10 cellular contexts compared by ENCODE assay signal in the genomic region with DNA sequence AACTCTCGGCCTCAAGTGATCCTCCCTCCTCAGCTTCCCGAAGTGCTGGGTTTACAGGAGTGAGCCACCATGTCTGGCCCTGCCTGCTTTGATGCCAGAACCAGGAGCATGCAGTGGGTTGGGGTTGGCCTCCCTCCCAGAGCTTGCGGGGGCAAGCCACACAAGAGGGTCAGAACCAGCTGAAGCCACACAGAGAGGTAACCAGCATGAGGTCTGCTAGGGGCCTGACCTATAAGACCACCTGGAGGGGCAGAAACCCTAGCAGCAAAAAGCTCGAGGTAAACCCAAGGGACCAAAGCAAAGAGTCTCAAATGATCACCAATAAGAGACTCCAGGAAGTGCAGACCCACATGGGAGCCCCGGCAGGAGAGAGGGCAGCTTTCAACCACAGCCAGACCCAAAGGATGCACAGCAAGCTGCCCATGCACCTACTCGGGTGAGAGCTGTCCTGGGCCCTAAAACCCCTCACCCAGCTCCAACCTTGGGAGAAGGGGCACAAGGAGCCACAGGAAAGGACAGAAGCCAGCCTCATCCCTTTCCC.
DNase-seq lines count a peak whose midpoint lies in the region; ATAC-seq and TF ChIP-seq lines count a peak whose summit lies in the region.
"Had no signal": no experiment of that assay in that cellular context is flagged by ENCODE, and none has a peak within 500 bp of the region (broad histone marks: within the 10 kb centered on the region; RNA-seq: fewer than 3 reads in every experiment).

No MANE protein-coding gene starts in this region.

- TF ChIP-seq CTCF in chondrocyte (IDR thresholded peaks at IDR 0.05) (no peak), osteoblast (IDR thresholded peaks at IDR 0.05; ENCODE audit: extremely low read depth, low read depth, low read length) (no peak)

- H3K79me2 ChIP-seq in ACC112 (ENCODE audit: control insufficient read depth, insufficient read depth, low read length, unreplicated experiment) (no peaks in the 10 kb centered on the region), osteoblast (ENCODE audit: insufficient read depth, low read length) (no peaks in the 10 kb centered on the region), Karpas-422 (ENCODE audit: low read length) (no peaks in the 10 kb centered on the region)

- H3K4me3 ChIP-seq in ACC112 (ENCODE audit: low read depth, low read length) (peak overlapping the region; percentile 1; the same call in 1 of the 2 replicates), MG63 (no peak overlapping the region), osteoblast (ENCODE audit: insufficient read depth, low read length) (no peak overlapping the region), Karpas-422 (ENCODE audit: low read length) (no peak overlapping the region)

- no peaks in the 10 kb centered on the region for H3K36me3 ChIP-seq in ACC112 (ENCODE audit: insufficient read depth, low read length)
- no peaks in the 10 kb centered on the region for H3K36me3 ChIP-seq in MG63
- H3K36me3 ChIP-seq in osteoblast (ENCODE audit: insufficient read depth, low read length): no peaks in the 10 kb centered on the region
- H3K36me3 ChIP-seq in Karpas-422 (ENCODE audit: insufficient read depth, low read length): no peaks in the 10 kb centered on the region

- H3K27ac Mint-ChIP-seq in chondrocyte (ENCODE audit: unreplicated experiment): peak overlapping the region; percentile 88

- H4K20me1 ChIP-seq in osteoblast (ENCODE audit: insufficient read depth, low read length) (no peaks in the 10 kb centered on the region), Karpas-422 (ENCODE audit: insufficient read depth, low read depth, low read length) (no peaks in the 10 kb centered on the region)

- H3K9me2 ChIP-seq in Karpas-422 (replicated peaks; ENCODE audit: insufficient read depth, low read length): no peaks in the 10 kb centered on the region

- H3K27ac ChIP-seq in ACC112 (ENCODE audit: low read depth, low read length): peak overlapping the region; percentile 71
- peak overlapping the region; percentile 97 for H3K27ac ChIP-seq in osteoblast (ENCODE audit: low read depth, low read length)
- no peak overlapping the region for H3K27ac ChIP-seq in Karpas-422 (ENCODE audit: low read length)

- peaks cover 22% of the 10 kb centered on the region for H3K4me1 Mint-ChIP-seq in chondrocyte (ENCODE audit: low read depth)

- no peak for ATAC-seq in GM18520 (IDR thresholded peaks at IDR 0.05; ENCODE audit: unreplicated experiment)
- ATAC-seq in GM18868 (IDR thresholded peaks at IDR 0.05; ENCODE audit: unreplicated experiment): no peak

- H3K27me3 Mint-ChIP-seq in chondrocyte (ENCODE audit: low read depth): no peaks in the 10 kb centered on the region

- no peaks in the 10 kb centered on the region for H3K27me3 ChIP-seq in ACC112 (ENCODE audit: insufficient read depth, low read length)
- no peaks in the 10 kb centered on the region for H3K27me3 ChIP-seq in MG63
- no peaks in the 10 kb centered on the region for H3K27me3 ChIP-seq in osteoblast (ENCODE audit: insufficient read depth, low read length)
- H3K27me3 ChIP-seq in Karpas-422 (ENCODE audit: low read length): no peaks in the 10 kb centered on the region

- H3K9me3 ChIP-seq in MG63 (no peaks in the 10 kb centered on the region), osteoblast (ENCODE audit: low read depth, low read length) (no peaks in the 10 kb centered on the region), Karpas-422 (ENCODE audit: low read length) (no peaks in the 10 kb centered on the region)

- peak overlapping the region; percentile 73 for H3K4me2 ChIP-seq in osteoblast (ENCODE audit: insufficient read depth, low read length)
- H3K4me2 ChIP-seq in Karpas-422 (ENCODE audit: low read depth, low read length, poor library complexity, severe bottlenecking): no peak overlapping the region

- no peaks in the 10 kb centered on the region for H3K36me3 Mint-ChIP-seq in chondrocyte (ENCODE audit: low read depth)

- peak overlapping the region; percentile 99 for H2AFZ ChIP-seq in ACC112 (ENCODE audit: low read length, unreplicated experiment)
- H2AFZ ChIP-seq in osteoblast (ENCODE audit: low read length): peak overlapping the region; percentile 93
- H2AFZ ChIP-seq in Karpas-422 (ENCODE audit: low read length): no peak overlapping the region; the same call in 1 of the 2 replicates

- H3K4me1 ChIP-seq in ACC112 (ENCODE audit: control insufficient read depth, insufficient read depth, low read length, unreplicated experiment): peaks cover 22% of the 10 kb centered on the region
- H3K4me1 ChIP-seq in osteoblast (ENCODE audit: insufficient read depth, low read length): peaks cover 35% of the 10 kb centered on the region
- peaks cover 5% of the 10 kb centered on the region; the same call in 1 of the 2 replicates for H3K4me1 ChIP-seq in Karpas-422 (ENCODE audit: low read length)

- no peaks in the 10 kb centered on the region for H3K9me3 Mint-ChIP-seq in chondrocyte (ENCODE audit: low read depth)

- H3K4me3 Mint-ChIP-seq in chondrocyte (ENCODE audit: unreplicated experiment): no peak overlapping the region

- peak; percentile 53 for DNase-seq in MG63
- DNase-seq in chondrocyte (ENCODE audit: low spot score): no peak
- peak; percentile 22 for DNase-seq in osteoblast (ENCODE audit: insufficient read length, low spot score, missing footprints)
- DNase-seq in SHP77 treated with DMSO at 0.1 percent for 48 hours (lab: John Stamatoyannopoulos, UW): no peak
- no peak for DNase-seq in Karpas-422
- DNase-seq: cerebellar nuclear complex, NCI-H1694 treated with DMSO at 0.1 percent for 48 hours had no signal

- no peak overlapping the region for H3K9ac ChIP-seq in Karpas-422 (ENCODE audit: low read length)

Comparison
In these comparisons a context has a peak if more than half of its experiments do, and no peak if none do; other contexts are left out.
1. DNase-seq: peak in MG63 (single experiment) and osteoblast (single experiment); none in chondrocyte (single experiment), SHP77 treated with DMSO at 0.1 percent for 48 hours (single experiment) and Karpas-422 (single experiment).